In the genomic region with DNA sequence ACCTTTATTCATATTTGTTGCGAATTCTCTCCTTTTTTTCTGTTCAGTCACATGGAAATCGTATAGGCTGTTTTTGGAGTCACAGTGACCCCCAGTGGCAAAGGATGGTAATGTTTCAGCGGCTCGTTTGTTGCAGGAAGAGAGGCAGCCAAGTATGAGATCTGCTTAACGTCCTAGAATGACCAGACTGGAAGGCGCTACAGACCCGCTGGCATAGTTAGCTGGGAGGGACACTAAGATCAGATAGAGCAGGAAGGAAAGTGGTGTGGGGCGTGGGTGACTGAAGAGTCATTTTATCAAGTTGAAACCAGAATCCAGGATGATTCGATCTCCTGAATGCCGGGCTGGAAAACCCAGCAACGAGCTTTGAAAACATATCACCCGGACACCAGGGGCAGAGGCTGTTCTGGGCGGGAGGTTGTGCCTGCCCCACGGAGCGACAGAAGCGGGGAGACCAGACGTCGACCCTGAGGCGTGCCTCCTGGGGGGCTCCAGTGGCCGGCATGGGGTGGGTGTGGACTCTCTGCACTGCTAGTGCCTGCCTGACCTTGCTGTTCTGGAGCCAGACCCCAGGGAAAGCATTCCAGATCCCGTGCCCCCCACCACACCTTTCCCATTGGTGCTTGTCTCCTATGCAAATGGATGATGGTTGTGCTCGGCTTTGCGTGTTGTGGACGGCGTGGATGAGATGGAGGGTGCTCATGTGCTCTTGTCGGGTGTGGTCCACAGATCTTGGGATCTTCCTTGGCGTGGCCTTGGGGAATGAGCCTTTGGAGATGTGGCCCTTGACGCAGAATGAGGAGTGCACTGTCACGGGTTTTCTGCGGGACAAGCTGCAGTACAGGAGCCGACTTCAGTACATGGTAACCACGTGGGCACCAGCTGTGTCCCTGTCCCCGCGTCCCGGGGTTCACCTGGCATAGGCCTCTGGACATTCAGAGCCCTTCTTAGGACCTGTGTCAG, we compare ENCODE assay signal across 8 cellular contexts. TPM values are rescaled to one million over a fixed set of nuclear protein-coding genes. Genes with fewer than 3 reads are reported as not detected.
A peak's percentile ranks its signal among the peaks of the same experiment; 100 is the strongest.
DNase-seq lines count a peak whose midpoint lies in the region; ATAC-seq and TF ChIP-seq lines count a peak whose summit lies in the region.

No MANE protein-coding gene starts in this region.

- DNase-seq in MG63 (peak; percentile 67), SK-N-SH (peak; percentile 83), glomerular endothelial cell (ENCODE audit: extremely low read depth, low read depth, low spot score) (peak; percentile 76), ovary (peak; percentile 70 to 89 (median 86)), testis (peak; percentile 89)
- peak; percentile 89 for DNase-seq in activated naive CD4-positive, alpha-beta T cell treated with anti-CD3 and anti-CD28 coated beads, Interleukin-2, amount 10 ng/mL, durations not matched to agents 7 days and 5 days

- peak overlapping the region; percentile 84 for H2AFZ ChIP-seq in SK-N-SH (ENCODE audit: low read depth)

- H3K27ac ChIP-seq in SK-N-SH (ENCODE audit: low read depth in 2 of 2, low read length in 1 of 2) (peak overlapping the region; percentile 22 to 53), ovary (no peak overlapping the region), testis (no peak overlapping the region)

- peaks cover 0 to 7% of the 10 kb centered on the region in 2 experiments; a peak in 1 of 4 replicates for H3K4me1 ChIP-seq in SK-N-SH (ENCODE audit: control insufficient read depth in 1 of 2, insufficient read depth in 2 of 2, low read depth in 1 of 2, low read length in 1 of 2)
- H3K4me1 ChIP-seq in ovary (ENCODE audit: insufficient read depth): no peaks in the 10 kb centered on the region
- H3K4me1 ChIP-seq in testis: peaks cover 8% of the 10 kb centered on the region

- no peak for TF ChIP-seq POLR2A in ovary (IDR thresholded peaks at IDR 0.05)
- no peak for TF ChIP-seq POLR2A in testis (IDR thresholded peaks at IDR 0.05)

- H3K4me3 ChIP-seq in GM12875 (ENCODE audit: low read depth, low read length) (no peak overlapping the region), MG63 (no peak overlapping the region), SK-N-SH (ENCODE audit: low read depth in 2 of 2, low read length in 1 of 2) (peak overlapping the region; percentile 14 to 27; a peak in 3 of 4 replicates), ovary (peak overlapping the region; percentile 13), testis (no peak overlapping the region)

- TF ChIP-seq EP300 in SK-N-SH (IDR thresholded peaks at IDR 0.05; ENCODE audit: borderline replicate concordance in 1 of 2, low read depth in 1 of 2, low read length in 1 of 2): peak in 1 of 2 experiments; percentile 81; a peak in 2 of 4 replicates
- TF ChIP-seq EP300 in ovary (IDR thresholded peaks at IDR 0.05): no peak

- peak overlapping the region; percentile 6 for H3K4me3 Mint-ChIP-seq in activated naive CD4-positive, alpha-beta T cell treated with anti-CD3 and anti-CD28 coated beads, Interleukin-2, amount 10 ng/mL, durations not matched to agents 7 days and 5 days

- 45% methylated on average over 32 of the region's 35 CpGs for WGBS in SK-N-SH (ENCODE audit: low lambda C conversion rate)
- WGBS in ovary, 3 donors: 36 to 37% (median 37%) methylated on average over 35 of the region's 35 CpGs
- 33 to 46% methylated on average over 20 to 35 of the region's 35 CpGs for WGBS in testis, 2 donors

- peaks cover 5% of the 10 kb centered on the region for H3K4me1 Mint-ChIP-seq in activated naive CD4-positive, alpha-beta T cell treated with anti-CD3 and anti-CD28 coated beads, Interleukin-2, amount 10 ng/mL, durations not matched to agents 7 days and 5 days

- TF ChIP-seq CTCF in GM12875 (IDR thresholded peaks at IDR 0.05; ENCODE audit: borderline replicate concordance, insufficient read depth, low read depth, low read length) (peak; percentile 66), SK-N-SH (IDR thresholded peaks at IDR 0.05) (peak; percentile 94), ovary (IDR thresholded peaks at IDR 0.05) (peak; percentile 76 to 93 (median 89)), testis (IDR thresholded peaks at IDR 0.05) (peak; percentile 92 to 98 (median 95))

- H3K27me3 Mint-ChIP-seq in activated naive CD4-positive, alpha-beta T cell treated with anti-CD3 and anti-CD28 coated beads, Interleukin-2, amount 10 ng/mL, durations not matched to agents 7 days and 5 days: peaks cover 21% of the 10 kb centered on the region

- H3K36me3 Mint-ChIP-seq in activated naive CD4-positive, alpha-beta T cell treated with anti-CD3 and anti-CD28 coated beads, Interleukin-2, amount 10 ng/mL, durations not matched to agents 7 days and 5 days: no peaks in the 10 kb centered on the region

- H3K36me3 ChIP-seq in MG63 (no peaks in the 10 kb centered on the region), SK-N-SH (replicated peaks in 1 of 2; ENCODE audit: control insufficient read depth in 1 of 2, insufficient read depth in 2 of 2, low read length in 1 of 2) (no peaks in the 10 kb centered on the region), ovary (no peaks in the 10 kb centered on the region), testis (ENCODE audit: low read depth, missing control alignments) (no peaks in the 10 kb centered on the region)

- no peak overlapping the region for H3K27ac Mint-ChIP-seq in activated naive CD4-positive, alpha-beta T cell treated with anti-CD3 and anti-CD28 coated beads, Interleukin-2, amount 10 ng/mL, durations not matched to agents 7 days and 5 days

- peak overlapping the region; percentile 73 for H3K4me2 ChIP-seq in SK-N-SH

- H3K9ac ChIP-seq in SK-N-SH: peak overlapping the region; percentile 46; the same call in 1 of the 2 replicates

- ATAC-seq in GM19455 (IDR thresholded peaks at IDR 0.05; ENCODE audit: unreplicated experiment): no peak

- no peaks in the 10 kb centered on the region for H3K9me2 ChIP-seq in SK-N-SH

- H3K79me2 ChIP-seq in SK-N-SH (ENCODE audit: insufficient read depth): no peaks in the 10 kb centered on the region

- no peaks in the 10 kb centered on the region for H3F3A ChIP-seq in SK-N-SH (replicated peaks; ENCODE audit: insufficient read depth)

- H3K9me3 ChIP-seq in MG63 (no peaks in the 10 kb centered on the region), SK-N-SH (no peaks in the 10 kb centered on the region), ovary (no peaks in the 10 kb centered on the region), testis (no peaks in the 10 kb centered on the region)

- no peaks in the 10 kb centered on the region for H4K20me1 ChIP-seq in SK-N-SH (ENCODE audit: insufficient read depth)

- peak; percentile 99 for TF ChIP-seq RAD21 in SK-N-SH (IDR thresholded peaks at IDR 0.05; ENCODE audit: low read length)

- intact Hi-C loops in ovary (cut with DNase I) (loop anchor here in 2 of 4 donors (5.0 to 10.0 kb wide), 3 partner anchors 122 to 289 kb away; no protein-coding TSS in a partner anchor), testis (cut with DNase I; ENCODE audit: low total_unique reads) (loop anchor here (10.0 kb wide), 1 partner anchor 129 kb away; a partner anchor contains a TSS)

- CTCF ChIA-PET in SK-N-SH (lab: Yijun Ruan, JAX): interaction anchor here (0.7 to 6.5 kb wide), 53 partner anchors 8 to 386 kb away, joined by 3 to 57 read pairs (median 5); a partner anchor contains a TSS
- CTCF ChIA-PET in activated naive CD4-positive, alpha-beta T cell treated with anti-CD3 and anti-CD28 coated beads, Interleukin-2, amount 10 ng/mL, durations not matched to agents 7 days and 5 days (lab: Charles Lee): interaction anchor here (0.6 to 4.1 kb wide), 25 partner anchors 9 to 381 kb away, joined by 3 to 53 read pairs (median 3); no protein-coding TSS in a partner anchor

- POLR2A ChIA-PET in SK-N-SH (lab: Yijun Ruan, JAX): interaction anchor here (0.9 to 1.0 kb wide), 5 partner anchors 25 to 273 kb away, joined by 3 to 4 read pairs (median 3); no protein-coding TSS in a partner anchor

- H3K27me3 ChIP-seq in MG63 (no peaks in the 10 kb centered on the region), SK-N-SH (ENCODE audit: insufficient read depth) (no peaks in the 10 kb centered on the region), ovary (no peaks in the 10 kb centered on the region), testis (no peaks in the 10 kb centered on the region)

- no peaks in the 10 kb centered on the region for H3K9me3 Mint-ChIP-seq in activated naive CD4-positive, alpha-beta T cell treated with anti-CD3 and anti-CD28 coated beads, Interleukin-2, amount 10 ng/mL, durations not matched to agents 7 days and 5 days

TF ChIP-seq in SK-N-SH, 30 proteins besides CTCF, POLR2A, EP300 and RAD21 (continues in another document):
- TF ChIP-seq FOXM1 (IDR thresholded peaks at IDR 0.05; ENCODE audit: low read depth) (no peak), NFIC (IDR thresholded peaks at IDR 0.05; ENCODE audit: borderline replicate concordance) (peak; percentile 20; the same call in 1 of the 2 replicates), RCOR1 (IDR thresholded peaks at IDR 0.05; ENCODE audit: low read length) (0 out of 2 replicates have a peak, but pooled peaks have one; percentile 24), ELF1 (IDR thresholded peaks at IDR 0.05) (no peak)

RNA-seq across cellular contexts. Expression of a gene that starts 7.7 kb away (rescaled TPM):
- total RNA-seq in MG63 (2014; rRNA removed; shearing (Covaris generic); ENCODE audit: low replicate concordance): 1.4 and 2.2 TPM in 2 replicates
- polyA plus RNA-seq in SK-N-SH (2012; rRNA removed) (0.18 and 0.19 TPM in 2 replicates), ovary (1 to 10 TPM in 1 of 2 donors, under 1 TPM in 1; 0.88 to 1.8 TPM), testis (ENCODE audit: insufficient read depth, low read depth, low replicate concordance) (7.9 TPM)
- polyA plus RNA-seq in SK-N-SH (2012; cell fraction: cytosol; rRNA removed): 0.17 and 0.26 TPM in 2 replicates
- 0.27 and 0.36 TPM in 2 replicates for polyA plus RNA-seq in SK-N-SH (2012; cell fraction: nucleus; rRNA removed)
- total RNA-seq in glomerular endothelial cell (2.8 and 3.1 TPM in 2 replicates), ovary (1 to 10 TPM in 6 of 7 donors, under 1 TPM in 1; 0.91 to 4.0 (median 1.9) TPM), testis (10 to 100 TPM in 1 of 2 donors, 1 to 10 TPM in 1; 5.4 to 11.9 TPM)

RNA-seq across cellular contexts. Expression of a gene that starts 31.8 kb away (rescaled TPM):
- 13.6 and 52.0 TPM in 2 replicates for total RNA-seq in MG63 (2014; rRNA removed; shearing (Covaris generic); ENCODE audit: low replicate concordance)
- polyA plus RNA-seq in SK-N-SH (2012; rRNA removed): 41.3 and 54.1 TPM in 2 replicates
- 25.3 and 37.7 TPM in 2 replicates for polyA plus RNA-seq in SK-N-SH (2012; cell fraction: cytosol; rRNA removed)
- 114 and 150 TPM in 2 replicates for polyA plus RNA-seq in SK-N-SH (2012; cell fraction: nucleus; rRNA removed)
- total RNA-seq in glomerular endothelial cell: 27.3 and 32.6 TPM in 2 replicates
- 10 to 100 TPM; 19.6 to 93.5 (median 40.2) TPM for total RNA-seq in ovary
- 10 to 100 TPM in 1 of 2 donors, 1 to 10 TPM in 1; 8.4 to 52.5 TPM for polyA plus RNA-seq in ovary
- 10 to 100 TPM; 25.6 to 28.7 TPM for total RNA-seq in testis
- polyA plus RNA-seq in testis (ENCODE audit: insufficient read depth, low read depth, low replicate concordance): 24.6 TPM

Comparison
In these comparisons a context has a peak if more than half of its experiments do, and no peak if none do; other contexts are left out.
1. H3K4me3 ChIP-seq: peak in SK-N-SH (2 of 2) and ovary (single experiment); none in GM12875 (single experiment), MG63 (single experiment) and testis (0 of 2).
2. H3K27ac ChIP-seq: peak in SK-N-SH (2 of 2); none in ovary (0 of 2) and testis (0 of 2).
3. Peak in every context shown above with its lines, with median percentiles within 50 percentile points of each other: CTCF ChIP-seq and DNase-seq.